ENCODE assay signal across 35 cellular contexts in the genomic region with DNA sequence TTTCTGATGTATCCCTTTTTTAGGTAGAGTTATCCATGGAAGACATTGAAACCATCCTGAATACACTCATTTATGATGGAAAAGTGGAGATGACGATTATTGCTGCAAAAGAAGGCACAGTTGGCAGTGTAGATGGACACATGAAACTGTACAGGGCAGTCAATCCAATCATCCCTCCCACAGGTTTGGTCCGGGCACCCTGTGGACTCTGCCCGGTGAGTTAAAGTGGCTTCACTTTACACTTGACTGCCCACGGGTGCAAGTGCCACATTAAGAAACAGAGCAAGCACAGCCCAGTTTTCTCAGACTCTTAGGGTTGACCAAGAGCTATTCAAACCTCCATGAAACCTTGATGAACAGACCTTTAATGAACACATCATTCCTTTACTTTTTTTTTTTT.
"Had no signal": no experiment of that assay in that cellular context is flagged by ENCODE, and none has a peak within 500 bp of the region (broad histone marks: within the 10 kb centered on the region; RNA-seq: fewer than 3 reads in every experiment).

No MANE protein-coding gene starts in this region.

- FAIRE-seq: bronchial epithelial cell, TTC549 had no signal

- DNase-seq: activated B cell treated with CpG ODN at 0.5 μM for 24 hours; activated CD4-positive, alpha-beta memory T cell treated with anti-CD3 and anti-CD28 coated beads for 36 hours; activated CD4-positive, alpha-beta T cell treated with anti-CD3 and anti-CD28 coated beads for 4 hours; activated CD4-positive, alpha-beta T cell treated with anti-CD3 and anti-CD28 coated beads, Interleukin-2, amount 10 ng/mL, durations not matched to agents 24 days and 14 days; activated CD4-positive, alpha-beta T cell treated with anti-CD3 and anti-CD28 coated beads, Interleukin-2, amount 50 U/mL, for 1 hour; activated CD4-positive, alpha-beta T cell treated with anti-CD3 and anti-CD28 coated beads, Interleukin-2, amount 50 U/mL, for 4 hours; activated CD4-positive, CD25-positive, alpha-beta regulatory T cell treated with anti-CD3 and anti-CD28 coated beads, Interleukin-2, amount 50 U/mL, for 72 hours; activated CD8-positive, alpha-beta memory T cell treated with anti-CD3 and anti-CD28 coated beads, Interleukin-2, amount 50 U/mL, for 4 hours; activated CD8-positive, alpha-beta T cell treated with anti-CD3 and anti-CD28 coated beads for 36 hours; activated effector memory CD4-positive, alpha-beta T cell treated with Interleukin-2 at 50 U/mL for 16 hours; activated gamma-delta T cell; activated naive CD4-positive, alpha-beta T cell treated with Interleukin-2 at 50 U/mL for 16 hours; activated naive CD8-positive, alpha-beta T cell treated with anti-CD3 and anti-CD28 coated beads, Interleukin-2, amount 10 ng/mL, durations not matched to agents 7 days and 5 days; activated naive CD8-positive, alpha-beta T cell treated with anti-CD3 and anti-CD28 coated beads, Interleukin-2, amount 50 U/mL, for 24 hours; activated T-cell treated with anti-CD3 and anti-CD28 coated beads for 4 hours; activated T-cell treated with anti-CD3 and anti-CD28 coated beads, Interleukin-2, amount 50 U/mL, for 1 hour; activated T-cell treated with anti-CD3 and anti-CD28 coated beads, Interleukin-2, amount 50 U/mL, for 4 hours; amygdala; anterior cingulate cortex; caudate nucleus; cerebellar nuclear complex; T-cell; T-helper 2 cell; T-helper 9 cell had no signal

- H3K27me3 Mint-ChIP-seq: activated B cell treated with CpG ODN at 0.5 μM for 24 hours; activated CD4-positive, alpha-beta memory T cell treated with anti-CD3 and anti-CD28 coated beads for 36 hours; activated CD4-positive, alpha-beta T cell treated with anti-CD3 and anti-CD28 coated beads, Interleukin-2, amount 10 ng/mL, durations not matched to agents 24 days and 14 days; activated CD8-positive, alpha-beta T cell treated with anti-CD3 and anti-CD28 coated beads for 36 hours; activated naive CD8-positive, alpha-beta T cell; activated naive CD8-positive, alpha-beta T cell treated with anti-CD3 and anti-CD28 coated beads, Interleukin-2, amount 10 ng/mL, durations not matched to agents 7 days and 5 days; activated naive CD8-positive, alpha-beta T cell treated with anti-CD3 and anti-CD28 coated beads, Interleukin-2, amount 50 U/mL, for 24 hours; brain; central memory CD8-positive, alpha-beta T cell; T-cell had no signal

- ATAC-seq: activated CD8-positive, alpha-beta T cell treated with anti-CD3 and anti-CD28 coated beads for 36 hours; activated naive CD8-positive, alpha-beta T cell treated with anti-CD3 and anti-CD28 coated beads, Interleukin-2, amount 50 U/mL, for 24 hours; activated T-cell treated with anti-CD3 and anti-CD28 coated beads, Interleukin-2, amount 50 U/mL, for 4 hours; T-cell had no signal

- H3K27me3 ChIP-seq: ascending aorta, cardiac muscle cell had no signal

- H3K4me1 ChIP-seq: ascending aorta had no signal

- H3K27ac Mint-ChIP-seq: activated B cell treated with CpG ODN at 0.5 μM for 24 hours; activated CD4-positive, alpha-beta memory T cell treated with anti-CD3 and anti-CD28 coated beads for 36 hours; activated CD4-positive, alpha-beta T cell treated with anti-CD3 and anti-CD28 coated beads, Interleukin-2, amount 10 ng/mL, durations not matched to agents 24 days and 14 days; activated CD8-positive, alpha-beta T cell treated with anti-CD3 and anti-CD28 coated beads for 36 hours; activated naive CD8-positive, alpha-beta T cell; activated naive CD8-positive, alpha-beta T cell treated with anti-CD3 and anti-CD28 coated beads, Interleukin-2, amount 10 ng/mL, durations not matched to agents 7 days and 5 days; activated naive CD8-positive, alpha-beta T cell treated with anti-CD3 and anti-CD28 coated beads, Interleukin-2, amount 50 U/mL, for 24 hours; activated T-helper 1 cell treated with anti-CD3 and anti-CD28 coated beads, Interleukin-12 subunit alpha, Interleukin-12 subunit beta, Interleukin-2, Interleukin-4 antibody, amounts not matched to agents 30 ng/mL and 10 ng/mL and 1 ng/mL, durations not matched to agents 14 hours and 24 hours and 36 hours; activated T-helper 2 cell treated with anti-CD3 and anti-CD28 coated beads, Interferon-gamma antibody, Interleukin-2, Interleukin-4, amounts not matched to agents 10 μg/mL and 5 μg/mL and 100 μg/mL, durations not matched to agents 14 hours and 24 hours and 36 hours; brain; T-cell; T-helper 2 cell treated with Interferon-gamma antibody and Interleukin-4, amounts not matched to agents 5 μg/mL and 100 μg/mL, for 36 hours had no signal

- H3K4me1 Mint-ChIP-seq: activated B cell treated with CpG ODN at 0.5 μM for 24 hours; activated CD4-positive, alpha-beta T cell treated with anti-CD3 and anti-CD28 coated beads, Interleukin-2, amount 10 ng/mL, durations not matched to agents 24 days and 14 days; activated naive CD8-positive, alpha-beta T cell treated with anti-CD3 and anti-CD28 coated beads, Interleukin-2, amount 10 ng/mL, durations not matched to agents 7 days and 5 days; activated naive CD8-positive, alpha-beta T cell treated with anti-CD3 and anti-CD28 coated beads, Interleukin-2, amount 50 U/mL, for 24 hours; brain; central memory CD8-positive, alpha-beta T cell; T-cell had no signal

- H3K4me3 Mint-ChIP-seq: activated B cell treated with CpG ODN at 0.5 μM for 24 hours; activated CD4-positive, alpha-beta memory T cell treated with anti-CD3 and anti-CD28 coated beads for 36 hours; activated CD4-positive, alpha-beta T cell treated with anti-CD3 and anti-CD28 coated beads, Interleukin-2, amount 10 ng/mL, durations not matched to agents 24 days and 14 days; activated CD8-positive, alpha-beta T cell treated with anti-CD3 and anti-CD28 coated beads for 36 hours; activated naive CD8-positive, alpha-beta T cell; activated naive CD8-positive, alpha-beta T cell treated with anti-CD3 and anti-CD28 coated beads, Interleukin-2, amount 10 ng/mL, durations not matched to agents 7 days and 5 days; activated naive CD8-positive, alpha-beta T cell treated with anti-CD3 and anti-CD28 coated beads, Interleukin-2, amount 50 U/mL, for 24 hours; activated T-cell treated with anti-CD3 and anti-CD28 coated beads, Interleukin-2, amount 50 U/mL, for 4 hours; activated T-helper 1 cell treated with anti-CD3 and anti-CD28 coated beads, Interleukin-12 subunit alpha, Interleukin-12 subunit beta, Interleukin-2, Interleukin-4 antibody, amounts not matched to agents 30 ng/mL and 10 ng/mL and 1 ng/mL, durations not matched to agents 14 hours and 24 hours and 36 hours; brain; central memory CD8-positive, alpha-beta T cell; T-cell; T-helper 2 cell treated with Interferon-gamma antibody and Interleukin-4, amounts not matched to agents 5 μg/mL and 100 μg/mL, for 36 hours had no signal

- H3K9me3 Mint-ChIP-seq: activated B cell treated with CpG ODN at 0.5 μM for 24 hours; activated CD4-positive, alpha-beta memory T cell treated with anti-CD3 and anti-CD28 coated beads for 36 hours; activated CD4-positive, alpha-beta T cell treated with anti-CD3 and anti-CD28 coated beads, Interleukin-2, amount 10 ng/mL, durations not matched to agents 24 days and 14 days; activated CD8-positive, alpha-beta T cell treated with anti-CD3 and anti-CD28 coated beads for 36 hours; activated naive CD8-positive, alpha-beta T cell treated with anti-CD3 and anti-CD28 coated beads, Interleukin-2, amount 10 ng/mL, durations not matched to agents 7 days and 5 days; activated naive CD8-positive, alpha-beta T cell treated with anti-CD3 and anti-CD28 coated beads, Interleukin-2, amount 50 U/mL, for 24 hours; activated T-cell treated with anti-CD3 and anti-CD28 coated beads, Interleukin-2, amount 50 U/mL, for 4 hours; activated T-helper 1 cell treated with anti-CD3 and anti-CD28 coated beads, Interleukin-12 subunit alpha, Interleukin-12 subunit beta, Interleukin-2, Interleukin-4 antibody, amounts not matched to agents 30 ng/mL and 10 ng/mL and 1 ng/mL, durations not matched to agents 14 hours and 24 hours and 36 hours; activated T-helper 2 cell treated with anti-CD3 and anti-CD28 coated beads, Interferon-gamma antibody, Interleukin-2, Interleukin-4, amounts not matched to agents 10 μg/mL and 5 μg/mL and 100 μg/mL, durations not matched to agents 14 hours and 24 hours and 36 hours; brain; central memory CD8-positive, alpha-beta T cell; T-cell; T-helper 2 cell treated with Interferon-gamma antibody and Interleukin-4, amounts not matched to agents 5 μg/mL and 100 μg/mL, for 36 hours had no signal

- H3K9me3 ChIP-seq: ascending aorta had no signal

- H3K27ac ChIP-seq: ascending aorta, cardiac muscle cell, VCaP had no signal

- H3K4me3 ChIP-seq: ascending aorta, cardiac muscle cell had no signal
